ENCODE assay signal across 9 cellular contexts in the genomic region with DNA sequence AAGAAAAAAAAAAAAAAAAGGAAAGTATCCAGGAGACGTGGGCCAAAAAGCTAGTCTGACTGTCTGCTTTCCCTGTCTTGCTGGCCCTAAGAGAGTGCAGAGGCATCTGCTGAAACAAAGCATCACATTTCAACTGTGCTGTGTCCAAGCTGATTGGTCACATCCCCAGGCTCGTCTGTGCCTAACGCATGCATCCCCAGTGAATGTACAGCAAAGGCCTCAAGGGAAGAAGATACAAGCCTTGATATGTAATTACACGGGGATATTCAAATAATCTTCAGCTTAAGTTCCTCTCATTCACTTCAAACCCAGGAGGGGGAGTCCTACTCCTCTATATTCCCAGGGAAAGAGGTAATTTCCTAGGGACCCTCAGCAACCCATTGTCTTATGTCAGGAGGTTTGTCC. TPM values are rescaled to one million over a fixed set of nuclear protein-coding genes. Genes with fewer than 3 reads are reported as not detected.
DNase-seq lines count a peak whose midpoint lies in the region; ATAC-seq and TF ChIP-seq lines count a peak whose summit lies in the region.
"Had no signal": no experiment of that assay in that cellular context is flagged by ENCODE, and none has a peak within 500 bp of the region (broad histone marks: within the 10 kb centered on the region; RNA-seq: fewer than 3 reads in every experiment).

No MANE protein-coding gene starts in this region.

- peak overlapping the region; percentile 60 for H3K27ac Mint-ChIP-seq in activated CD4-positive, alpha-beta memory T cell treated with anti-CD3 and anti-CD28 coated beads for 36 hours
- H3K27ac Mint-ChIP-seq in activated CD4-positive, alpha-beta memory T cell treated with anti-CD3 and anti-CD28 coated beads, Interleukin-2, amount 10 ng/mL, durations not matched to agents 7 days and 5 days, result no peak overlapping the region

- peaks cover 74% of the 10 kb centered on the region for H3K4me1 Mint-ChIP-seq in activated CD4-positive, alpha-beta memory T cell treated with anti-CD3 and anti-CD28 coated beads for 36 hours (ENCODE audit: low read depth)
- H3K4me1 Mint-ChIP-seq in activated CD4-positive, alpha-beta memory T cell treated with anti-CD3 and anti-CD28 coated beads, Interleukin-2, amount 10 ng/mL, durations not matched to agents 7 days and 5 days, result peaks cover 65% of the 10 kb centered on the region

- peak; percentile 22 for TF ChIP-seq CTCF in brain microvascular endothelial cell (IDR thresholded peaks at IDR 0.05; ENCODE audit: low read depth, low read length, missing control alignments)

- H3K9me3 Mint-ChIP-seq in activated CD4-positive, alpha-beta memory T cell treated with anti-CD3 and anti-CD28 coated beads for 36 hours, result no peaks in the 10 kb centered on the region
- no peaks in the 10 kb centered on the region for H3K9me3 Mint-ChIP-seq in activated CD4-positive, alpha-beta memory T cell treated with anti-CD3 and anti-CD28 coated beads, Interleukin-2, amount 10 ng/mL, durations not matched to agents 7 days and 5 days

- CTCF ChIA-PET in activated CD4-positive, alpha-beta memory T cell treated with anti-CD3 and anti-CD28 coated beads for 36 hours (lab: Charles Lee), result interaction anchor here (0.6 kb wide), 1 partner anchor 1516 kb away, joined by 3 read pairs; no protein-coding TSS in a partner anchor
- CTCF ChIA-PET in activated CD4-positive, alpha-beta memory T cell treated with anti-CD3 and anti-CD28 coated beads, Interleukin-2, amount 10 ng/mL, durations not matched to agents 7 days and 5 days (lab: Charles Lee), result interaction anchor here (0.6 to 1.1 kb wide), 2 partner anchors 127 to 200 kb away, joined by 3 read pairs; no protein-coding TSS in a partner anchor

- H3K27me3 Mint-ChIP-seq in activated CD4-positive, alpha-beta memory T cell treated with anti-CD3 and anti-CD28 coated beads for 36 hours, result no peaks in the 10 kb centered on the region
- H3K27me3 Mint-ChIP-seq in activated CD4-positive, alpha-beta memory T cell treated with anti-CD3 and anti-CD28 coated beads, Interleukin-2, amount 10 ng/mL, durations not matched to agents 7 days and 5 days, result no peaks in the 10 kb centered on the region

- peaks cover 14% of the 10 kb centered on the region for H3K27me3 ChIP-seq in brain microvascular endothelial cell (replicated peaks)

- ATAC-seq in sciatic nerve (peak; percentile 51), GM21360 (IDR thresholded peaks at IDR 0.05; ENCODE audit: unreplicated experiment) (no peak)

- in situ Hi-C loops in KBM-7 (cut with MboI; ENCODE audit: low pct_unique_long_range_greater_than_20kb, low sequenced_read_pairs), result no loop called here
- in situ Hi-C loops in brain microvascular endothelial cell (cut with HindIII; ENCODE audit: low pct_ligation_motif_present, low sequenced_read_pairs), result no loop called here

- no peak overlapping the region for H3K4me3 Mint-ChIP-seq in activated CD4-positive, alpha-beta memory T cell treated with anti-CD3 and anti-CD28 coated beads for 36 hours
- H3K4me3 Mint-ChIP-seq in activated CD4-positive, alpha-beta memory T cell treated with anti-CD3 and anti-CD28 coated beads, Interleukin-2, amount 10 ng/mL, durations not matched to agents 7 days and 5 days, result no peak overlapping the region

- H3K36me3 Mint-ChIP-seq in activated CD4-positive, alpha-beta memory T cell treated with anti-CD3 and anti-CD28 coated beads for 36 hours, result peaks cover 4% of the 10 kb centered on the region
- H3K36me3 Mint-ChIP-seq in activated CD4-positive, alpha-beta memory T cell treated with anti-CD3 and anti-CD28 coated beads, Interleukin-2, amount 10 ng/mL, durations not matched to agents 7 days and 5 days (ENCODE audit: low read depth), result peaks cover 30% of the 10 kb centered on the region

- intact Hi-C loops in activated CD4-positive, alpha-beta memory T cell treated with anti-CD3 and anti-CD28 coated beads for 36 hours (cut with micrococcal nuclease), result loop anchor here (1.0 kb wide), 1 partner anchor 9 kb away; no protein-coding TSS in a partner anchor
- intact Hi-C loops in sciatic nerve (cut with DNase I), result no loop called here

- no peaks in the 10 kb centered on the region for H3K36me3 ChIP-seq in brain microvascular endothelial cell (replicated peaks)

- H3K27ac ChIP-seq in brain microvascular endothelial cell, result no peak overlapping the region
- H3K27ac ChIP-seq: parathyroid adenoma had no signal

- no peak overlapping the region for H3K4me3 ChIP-seq in brain microvascular endothelial cell (ENCODE audit: low read depth, low read length)

- POLR2A ChIA-PET in activated CD4-positive, alpha-beta memory T cell treated with anti-CD3 and anti-CD28 coated beads for 36 hours (lab: Charles Lee), result no interaction called here
- POLR2A ChIA-PET in activated CD4-positive, alpha-beta memory T cell treated with anti-CD3 and anti-CD28 coated beads, Interleukin-2, amount 10 ng/mL, durations not matched to agents 7 days and 5 days (lab: Charles Lee), result no interaction called here

- DNase-seq in activated CD4-positive, alpha-beta memory T cell treated with anti-CD3 and anti-CD28 coated beads for 36 hours, result no peak
- DNase-seq in activated CD4-positive, alpha-beta memory T cell treated with anti-CD3 and anti-CD28 coated beads, Interleukin-2, amount 10 ng/mL, durations not matched to agents 7 days and 5 days, result no peak
- DNase-seq in KBM-7 (peak; percentile 40), brain microvascular endothelial cell (no peak), sciatic nerve (ENCODE audit: low spot score) (no peak), cerebellar cortex (ENCODE audit: low spot score) (no peak), mesenteric fat pad (ENCODE audit: low spot score) (no peak)

RNA-seq across cellular contexts. Expression of a gene that starts 5.4 kb away (rescaled TPM):
- total RNA-seq in activated CD4-positive, alpha-beta memory T cell treated with anti-CD3 and anti-CD28 coated beads for 36 hours, result 10 to 100 TPM; 48.1 to 49.3 TPM
- 100 to 1,000 TPM; 115 to 116 TPM for total RNA-seq in activated CD4-positive, alpha-beta memory T cell treated with anti-CD3 and anti-CD28 coated beads, Interleukin-2, amount 10 ng/mL, durations not matched to agents 7 days and 5 days
- 45.1 TPM for total RNA-seq in sciatic nerve
- 31.8 TPM for total RNA-seq in mesenteric fat pad
